ENCODE assay signal across 14 cellular contexts in genomic region chr22:23227380-23227779, GRCh38. TPM values are rescaled to one million over a fixed set of nuclear protein-coding genes. Genes with fewer than 3 reads are reported as not detected.
DNase-seq lines count a peak whose midpoint lies in the region; ATAC-seq and TF ChIP-seq lines count a peak whose summit lies in the region.
"Had no signal": no experiment of that assay in that cellular context is flagged by ENCODE, and none has a peak within 500 bp of the region (broad histone marks: within the 10 kb centered on the region; RNA-seq: fewer than 3 reads in every experiment).

No MANE protein-coding gene starts in this region.

- intact Hi-C loops in mammary epithelial cell (cut with micrococcal nuclease) (loop anchor here (2.0 to 5.0 kb wide), 2 partner anchors 45 to 55 kb away; no protein-coding TSS in a partner anchor), testis (cut with DNase I; ENCODE audit: low total_unique reads) (no loop called here)

- H3K36me3 ChIP-seq in mammary epithelial cell (ENCODE audit: insufficient read depth, low read length) (no peaks in the 10 kb centered on the region), mucosa of rectum (ENCODE audit: control insufficient read depth in 2 of 2, insufficient read depth in 2 of 2, low read length in 2 of 2) (no peaks in the 10 kb centered on the region), testis (ENCODE audit: low read depth, missing control alignments) (no peaks in the 10 kb centered on the region)

- BruUV-seq in mammary epithelial cell (replicated peaks; lab: Mats Ljungman, UMichigan), result no TSS peak

- peak overlapping the region; percentile 20 for H3K4me2 ChIP-seq in mammary epithelial cell (ENCODE audit: insufficient read depth, low read depth, low read length)

- no peak for DNase-seq in stimulated activated naive CD8-positive, alpha-beta T cell treated with anti-CD3 and anti-CD28 coated beads, Interleukin-15, Interleukin-2, amounts not matched to agents 100 U/mL and 50 U/mL, for 24 hours
- no peak for DNase-seq in mammary epithelial cell
- DNase-seq in testis, result no peak
- DNase-seq in activated gamma-delta T cell treated with Interleukin-2 at 50 U/mL for 16 hours, result no peak
- DNase-seq: activated CD4-positive, alpha-beta T cell treated with anti-CD3 and anti-CD28 coated beads for 48 hours; hypothalamus; KBM-7; NCI-H1436 treated with DMSO at 0.1 percent for 48 hours; RPMI8226 had no signal

- H3K27ac Mint-ChIP-seq in stimulated activated naive CD8-positive, alpha-beta T cell treated with anti-CD3 and anti-CD28 coated beads, Interleukin-15, Interleukin-2, amounts not matched to agents 100 ng/mL and 50 ng/mL, for 24 hours, result peak overlapping the region; percentile 65
- H3K27ac Mint-ChIP-seq: activated T-helper 2 cell treated with anti-CD3 and anti-CD28 coated beads, Interferon-gamma antibody, Interleukin-2, Interleukin-4, amounts not matched to agents 10 μg/mL and 5 μg/mL and 100 μg/mL, durations not matched to agents 14 hours and 24 hours and 36 hours had no signal

- H3K4me3 ChIP-seq in mammary epithelial cell (replicated peaks in 1 of 3; ENCODE audit: insufficient read depth in 1 of 3, low read depth in 2 of 3, low read length in 3 of 3), result no peak overlapping the region
- no peak overlapping the region for H3K4me3 ChIP-seq in mucosa of rectum (ENCODE audit: low read length in 2 of 2)
- no peak overlapping the region for H3K4me3 ChIP-seq in testis

- H3K36me3 Mint-ChIP-seq in stimulated activated naive CD8-positive, alpha-beta T cell treated with anti-CD3 and anti-CD28 coated beads, Interleukin-15, Interleukin-2, amounts not matched to agents 100 ng/mL and 50 ng/mL, for 24 hours (ENCODE audit: low read depth), result peaks cover 27% of the 10 kb centered on the region

- peaks cover 61% of the 10 kb centered on the region for H3K4me1 Mint-ChIP-seq in stimulated activated naive CD8-positive, alpha-beta T cell treated with anti-CD3 and anti-CD28 coated beads, Interleukin-15, Interleukin-2, amounts not matched to agents 100 ng/mL and 50 ng/mL, for 24 hours (ENCODE audit: low read depth)

- 71% methylated on average over 1 of the region's 1 CpG for WGBS in mammary epithelial cell (ENCODE audit: low coverage, missing lambda C conversion rate)
- 78 to 86% methylated on average over 1 of the region's 1 CpG for whole genome bisulfite sequencing in testis, 2 donors

- dilution Hi-C loops in mammary epithelial cell (cut with HindIII; ENCODE audit: low sequenced_read_pairs), result loop anchor here (5.0 kb wide), 2 partner anchors 40 to 50 kb away; no protein-coding TSS in a partner anchor

- H3K4me1 ChIP-seq in mammary epithelial cell (ENCODE audit: insufficient read depth, low read length) (peaks cover 43% of the 10 kb centered on the region), mucosa of rectum (ENCODE audit: control insufficient read depth in 2 of 2, insufficient read depth in 2 of 2, low read length in 2 of 2) (peaks cover 33 to 45% of the 10 kb centered on the region in 2 donors), testis (peaks cover 6% of the 10 kb centered on the region)

- peaks cover 9% of the 10 kb centered on the region for H3K9me3 Mint-ChIP-seq in stimulated activated naive CD8-positive, alpha-beta T cell treated with anti-CD3 and anti-CD28 coated beads, Interleukin-15, Interleukin-2, amounts not matched to agents 100 ng/mL and 50 ng/mL, for 24 hours

- no peak overlapping the region for H3K4me3 Mint-ChIP-seq in stimulated activated naive CD8-positive, alpha-beta T cell treated with anti-CD3 and anti-CD28 coated beads, Interleukin-15, Interleukin-2, amounts not matched to agents 100 ng/mL and 50 ng/mL, for 24 hours

- H3K9ac ChIP-seq in mammary epithelial cell (ENCODE audit: insufficient read depth, low read length) (no peak overlapping the region), mucosa of rectum (ENCODE audit: low read depth in 1 of 2, low read length in 2 of 2) (no peak overlapping the region)

- TF ChIP-seq CTCF in mammary epithelial cell (conservative IDR thresholded peaks at IDR 0.05 in 1 of 2, IDR thresholded peaks at IDR 0.05 in 1 of 2; ENCODE audit: extremely low read depth in 1 of 2, insufficient read depth in 1 of 2, low read depth in 1 of 2, low read length in 2 of 2), result no peak
- no peak for TF ChIP-seq CTCF in testis (IDR thresholded peaks at IDR 0.05)

- peaks cover 91% of the 10 kb centered on the region for H3K79me2 ChIP-seq in mammary epithelial cell (ENCODE audit: insufficient read depth, low read length)

- H3K27me3 ChIP-seq in mammary epithelial cell (ENCODE audit: insufficient read depth, low read length) (no peaks in the 10 kb centered on the region), mucosa of rectum (ENCODE audit: control insufficient read depth in 2 of 2, insufficient read depth in 2 of 2, low read length in 2 of 2) (no peaks in the 10 kb centered on the region), testis (no peaks in the 10 kb centered on the region)

- ATAC-seq in stimulated activated naive CD8-positive, alpha-beta T cell treated with anti-CD3 and anti-CD28 coated beads, Interleukin-15, Interleukin-2, amounts not matched to agents 100 U/mL and 50 U/mL, for 24 hours, result no peak
- ATAC-seq in HG03571 (IDR thresholded peaks at IDR 0.05; ENCODE audit: unreplicated experiment), result no peak
- ATAC-seq in activated CD4-positive, CD25-positive, alpha-beta regulatory T cell treated with anti-CD3 and anti-CD28 coated beads, Interleukin-2, amount 50 U/mL, for 24 hours, result no peak

- in situ Hi-C loops in mammary epithelial cell (cut with MboI; ENCODE audit: low sequenced_read_pairs in 2 of 2), result no loop called here

- TF ChIP-seq POLR2A in testis (IDR thresholded peaks at IDR 0.05), result no peak

- H4K20me1 ChIP-seq in mammary epithelial cell (ENCODE audit: insufficient read depth, low read length), result no peaks in the 10 kb centered on the region

- H2AFZ ChIP-seq in mammary epithelial cell (ENCODE audit: low read depth, low read length), result no peak overlapping the region

- no peaks in the 10 kb centered on the region for H3K9me3 ChIP-seq in mammary epithelial cell (replicated peaks; ENCODE audit: insufficient read depth, low read length)
- H3K9me3 ChIP-seq in mucosa of rectum (ENCODE audit: control insufficient read depth in 2 of 2, low read length in 2 of 2), result no peaks in the 10 kb centered on the region
- H3K9me3 ChIP-seq in testis, result no peaks in the 10 kb centered on the region

- CTCF ChIA-PET in mammary epithelial cell (lab: Charles Lee; ENCODE audit: low non-redundant PET), result no interaction called here

- H3K27me3 Mint-ChIP-seq in stimulated activated naive CD8-positive, alpha-beta T cell treated with anti-CD3 and anti-CD28 coated beads, Interleukin-15, Interleukin-2, amounts not matched to agents 100 ng/mL and 50 ng/mL, for 24 hours, result no peaks in the 10 kb centered on the region

- H3K27ac ChIP-seq in mammary epithelial cell (ENCODE audit: insufficient read depth, low read depth, low read length) (no peak overlapping the region), mucosa of rectum (ENCODE audit: low read depth in 2 of 2, low read length in 2 of 2) (peak overlapping the region; percentile 73 to 77), testis (no peak overlapping the region)

RNA-seq across cellular contexts. Expression of gene BCR, which starts 47.1 kb away (rescaled TPM):
- total RNA-seq in mammary epithelial cell (10 to 100 TPM; 67.7 to 69.7 TPM), testis (100 to 1,000 TPM; 105 to 108 TPM)
- polyA plus RNA-seq in mammary epithelial cell (59.1 TPM), testis (ENCODE audit: insufficient read depth, low read depth, low replicate concordance) (52.5 TPM)
- 235 TPM for polyA minus RNA-seq in mammary epithelial cell

Comparison
In these comparisons a context has a peak if more than half of its experiments do, and no peak if none do; other contexts are left out.
1. H3K27ac ChIP-seq: peak in mucosa of rectum (2 of 2); none in mammary epithelial cell (single experiment) and testis (0 of 2).